ENCODE assay signal across 8 cellular contexts in the genomic region with DNA sequence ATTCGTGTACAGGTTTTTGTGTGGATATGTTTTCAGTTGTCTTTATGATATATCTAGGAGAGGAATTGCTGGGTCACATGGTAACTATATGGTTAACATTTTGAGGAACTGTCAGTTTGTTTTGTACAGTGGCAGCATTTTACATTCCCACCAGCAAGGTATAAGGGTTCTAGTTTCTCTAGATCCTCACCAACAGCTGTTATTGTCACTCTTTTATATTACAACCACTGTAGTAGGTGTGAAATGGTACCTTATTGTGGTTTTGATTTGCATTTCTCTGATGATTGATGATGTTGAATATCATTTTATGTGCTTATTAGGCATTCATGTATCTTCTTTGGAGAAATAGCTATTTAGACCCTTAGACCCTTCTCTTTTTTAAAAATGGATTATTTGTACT.
"Had no signal": no experiment of that assay in that cellular context is flagged by ENCODE, and none has a peak within 500 bp of the region (broad histone marks: within the 10 kb centered on the region; RNA-seq: fewer than 3 reads in every experiment).

No MANE protein-coding gene starts in this region.

- ATAC-seq: GM23338, HepG2 had no signal

- DNase-seq: H9, HCEC 1CT, Karpas-422, KBM-7 had no signal

- H3K4me3 ChIP-seq: GM23338 had no signal

- H3K27ac ChIP-seq: HL-60, KMS-11 had no signal
